ENCODE assay signal across 8 cellular contexts in genomic region chr9:70257512-70257911, GRCh38. TPM values are rescaled to one million over a fixed set of nuclear protein-coding genes. Genes with fewer than 3 reads are reported as not detected.
A peak's percentile ranks its signal among the peaks of the same experiment; 100 is the strongest.
DNase-seq lines count a peak whose midpoint lies in the region; ATAC-seq and TF ChIP-seq lines count a peak whose summit lies in the region.

No MANE protein-coding gene starts in this region.

- CTCF ChIA-PET in A673 (lab: Charles Lee), result no interaction called here

- H3K27me3 ChIP-seq in A673 (replicated peaks; ENCODE audit: insufficient read depth, low read depth, low read length, poor library complexity), result no peaks in the 10 kb centered on the region

- peak overlapping the region; percentile 95 for H3K4me3 ChIP-seq in A673 (ENCODE audit: low read depth, low read length, poor library complexity, severe bottlenecking)

- no TSS peak for BruUV-seq in A673 (replicated peaks; lab: Mats Ljungman, UMichigan)

- H3K4me1 Mint-ChIP-seq in IgD-negative memory B cell (peaks cover 33 to 42% (median 37%) of the 10 kb centered on the region in 3 donors), naive B cell (peaks cover 41 to 48% (median 43%) of the 10 kb centered on the region in 3 donors)

- TF ChIP-seq CTCF in A673 (conservative IDR thresholded peaks at IDR 0.05; ENCODE audit: low read depth, low read length) (no peak), GM10266 (IDR thresholded peaks at IDR 0.05; ENCODE audit: control insufficient read depth, insufficient read depth, low read depth, missing control alignments) (no peak)

- H3K27ac ChIP-seq in A673 (ENCODE audit: low read depth, low read length, poor library complexity, severe bottlenecking) (peak overlapping the region; percentile 96), caudate nucleus (ENCODE audit: low read depth, low read length) (peak overlapping the region; percentile 85)

- peaks cover 15% of the 10 kb centered on the region for H3K36me3 ChIP-seq in A673 (ENCODE audit: insufficient read depth, low read length, poor library complexity, severe bottlenecking)

- POLR2A ChIA-PET in A673 (lab: Charles Lee; ENCODE audit: low non-redundant PET), result no interaction called here

- peaks cover 23% of the 10 kb centered on the region for H3K4me1 ChIP-seq in A673 (ENCODE audit: insufficient read depth, low read length, poor library complexity, severe bottlenecking)

- intact Hi-C loops in A673 (cut with micrococcal nuclease; ENCODE audit: unreplicated experiment), result loop anchor here (10.0 kb wide), 1 partner anchor 157 kb away; the partner anchor contains the start of gene KLF9

- H3K36me3 Mint-ChIP-seq in IgD-negative memory B cell (peaks cover 5% of the 10 kb centered on the region), naive B cell (peaks cover 3 to 16% of the 10 kb centered on the region in 2 donors)

- ATAC-seq in naive B cell (ENCODE audit: low read depth in 2 of 2) (no peak), GM21619 (IDR thresholded peaks at IDR 0.05; ENCODE audit: unreplicated experiment) (no peak), HG03442 (IDR thresholded peaks at IDR 0.05; ENCODE audit: unreplicated experiment) (no peak)

- H3K27ac Mint-ChIP-seq in IgD-negative memory B cell, result peak overlapping the region in 2 of 3 donors; percentile 87 to 93
- H3K27ac Mint-ChIP-seq in naive B cell, result peak overlapping the region in 5 of 6 donors; percentile 65 to 98 (median 93)

- no peaks in the 10 kb centered on the region for H3K9me3 ChIP-seq in A673 (ENCODE audit: low read depth, low read length, poor library complexity, severe bottlenecking)

- peaks cover 3% of the 10 kb centered on the region for H3K27me3 Mint-ChIP-seq in IgD-negative memory B cell
- no peaks in the 10 kb centered on the region for H3K27me3 Mint-ChIP-seq in naive B cell

- no peak for DNase-seq in A673 (ENCODE audit: low spot score)
- DNase-seq in caudate nucleus (lab: John Stamatoyannopoulos, UW), result no peak
- DNase-seq in naive B cell, result no peak
- DNase-seq in GM10266 (ENCODE audit: extremely low spot score), result no peak
- DNase-seq in NCI-H524 treated with DMSO at 0.1 percent for 48 hours (lab: John Stamatoyannopoulos, UW), result no peak

- peak overlapping the region in 3 of 4 donors; percentile 15 to 97 (median 91) for H3K4me3 Mint-ChIP-seq in IgD-negative memory B cell
- peak overlapping the region; percentile 53 to 96 (median 90) for H3K4me3 Mint-ChIP-seq in naive B cell

- H3K9me3 Mint-ChIP-seq in IgD-negative memory B cell (no peaks in the 10 kb centered on the region), naive B cell (no peaks in the 10 kb centered on the region)

RNA-seq across cellular contexts. Expression of gene SMC5, which starts 1.3 kb away (rescaled TPM):
- 26.4 and 26.5 TPM in 2 replicates for total RNA-seq in A673 (2021)
- 14.3 TPM for polyA plus RNA-seq in IgD-negative memory B cell
- 10 to 100 TPM in 5 of 6 donors, 1 to 10 TPM in 1; 7.4 to 22.8 (median 15.8) TPM for polyA plus RNA-seq in naive B cell (ENCODE audit: low read depth in 6 of 6)
